8 cellular contexts compared by ENCODE assay signal in the genomic region with DNA sequence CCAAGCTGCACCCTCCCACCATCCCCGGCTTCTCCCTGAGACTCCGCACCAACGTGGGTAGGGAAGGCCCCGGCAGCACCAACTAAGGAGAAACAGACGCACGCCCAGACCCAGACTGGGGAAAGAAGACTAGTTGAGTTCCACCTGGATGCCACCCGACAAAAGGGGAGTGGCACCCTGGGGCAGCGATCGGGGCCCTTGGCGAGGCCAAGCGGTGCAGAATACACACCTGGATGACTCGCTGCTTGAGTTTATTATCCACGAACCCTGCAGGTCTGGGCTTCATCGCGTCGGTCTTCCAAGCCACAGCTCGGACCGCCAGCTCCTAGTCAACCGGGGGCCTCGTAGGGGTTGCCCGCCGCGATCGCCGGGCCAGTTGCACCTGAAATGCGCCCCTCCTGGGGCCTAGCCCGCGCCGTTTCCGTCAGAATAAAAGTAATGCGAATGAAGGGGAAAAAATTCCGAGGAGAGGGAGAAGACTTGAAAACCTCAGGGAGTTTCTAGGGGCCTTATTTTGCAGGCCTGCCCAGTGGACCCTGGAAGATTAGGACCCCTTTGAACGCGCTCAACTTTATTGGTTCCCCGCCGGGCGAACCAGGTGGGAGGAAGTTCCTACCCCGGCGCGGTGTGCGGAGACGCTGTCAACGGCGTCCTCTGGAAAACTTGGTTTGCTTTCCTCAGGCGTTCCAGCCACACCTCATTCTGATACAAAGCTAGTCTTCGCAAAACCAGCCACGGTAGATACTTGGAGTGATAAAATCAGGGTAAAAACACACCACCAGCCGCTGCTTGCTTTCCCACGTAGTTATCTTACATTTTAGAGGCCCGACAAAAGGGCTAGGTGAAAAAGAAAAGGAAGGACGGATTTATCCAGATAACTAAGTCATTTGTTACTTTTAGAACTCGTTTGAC. TPM values are rescaled to one million over a fixed set of nuclear protein-coding genes. Genes with fewer than 3 reads are reported as not detected.
DNase-seq lines count a peak whose midpoint lies in the region; ATAC-seq and TF ChIP-seq lines count a peak whose summit lies in the region.

Gene NVL, minus strand, starts transcription at position 331 of the 912 bp plus-strand sequence. Its CDS starts 45 bp downstream, at position 286.

- H3K36me3 ChIP-seq in heart left ventricle: peaks cover 0 to 13% (median 0%) of the 10 kb centered on the region in 9 donors
- H3K36me3 ChIP-seq in transverse colon: no peaks in the 10 kb centered on the region

- WGBS in adipose tissue, 3 donors: 0% methylated on average over 52 of the region's 52 CpGs
- WGBS in heart left ventricle, 4 donors: 0% methylated on average over 38 to 52 of the region's 52 CpGs
- WGBS in transverse colon (ENCODE audit: low coverage in 1 of 2), 2 donors: 0 to 1% methylated on average over 4 to 52 of the region's 52 CpGs

- TF ChIP-seq POLR2A in heart left ventricle (IDR thresholded peaks at IDR 0.05) (peak in 1 of 2 donors; percentile 56), transverse colon (IDR thresholded peaks at IDR 0.05) (peak; percentile 70)

- H3K9me3 ChIP-seq in heart left ventricle: no peaks in the 10 kb centered on the region
- no peaks in the 10 kb centered on the region for H3K9me3 ChIP-seq in transverse colon

- TF ChIP-seq EP300 in transverse colon (IDR thresholded peaks at IDR 0.05; ENCODE audit: low read depth): no peak

- peak within 1 kb of the TSS; percentile 51 to 98 (median 88) for H3K4me3 ChIP-seq in heart left ventricle
- H3K4me3 ChIP-seq in transverse colon: peak within 1 kb of the TSS; percentile 63 to 85 (median 73)

- H3K27me3 ChIP-seq in heart left ventricle (no peaks in the 10 kb centered on the region), transverse colon (no peaks in the 10 kb centered on the region)

- DNase-seq in GM13977 (ENCODE audit: low spot score) (peak; percentile 79), NCI-H146 treated with DMSO at 0.1 percent for 48 hours (lab: John Stamatoyannopoulos, UW; ENCODE audit: unreplicated experiment) (peak; percentile 89), T-helper 1 cell (peak; percentile 49 to 87 (median 68)), heart left ventricle (peak; percentile 85 to 90 (median 88)), pons (ENCODE audit: low spot score) (peak; percentile 83), transverse colon (peak; percentile 89)

- H3K4me1 ChIP-seq in heart left ventricle: peaks cover 0 to 28% (median 20%) of the 10 kb centered on the region in 12 donors
- peaks cover 12 to 42% (median 24%) of the 10 kb centered on the region in 4 donors for H3K4me1 ChIP-seq in transverse colon

- no peak for TF ChIP-seq CTCF in GM13977 (IDR thresholded peaks at IDR 0.05; ENCODE audit: extremely low read depth, insufficient read depth, missing control alignments)
- peak in 1 of 12 donors; percentile 13 for TF ChIP-seq CTCF in heart left ventricle (IDR thresholded peaks at IDR 0.05)
- TF ChIP-seq CTCF in transverse colon (IDR thresholded peaks at IDR 0.05): no peak

- intact Hi-C loops in heart left ventricle (cut with DNase I): loop anchor here in 8 of 10 donors (1.0 to 10.0 kb wide), 8 partner anchors 145 to 635 kb away; partner anchors contain the start of genes DEGS1 (in 3 of the 8) and FBXO28 (in 3 of the 8)
- intact Hi-C loops in transverse colon (cut with DNase I; ENCODE audit: low total_unique reads): loop anchor here (5.0 to 10.0 kb wide), 2 partner anchors 145 to 213 kb away; partner anchors contain the start of gene DEGS1

- ATAC-seq in HG02870 (IDR thresholded peaks at IDR 0.05; ENCODE audit: unreplicated experiment): peak; percentile 80
- peak; percentile 93 to 98 (median 98) for ATAC-seq in heart left ventricle

- H3K27ac ChIP-seq in adipose tissue (ENCODE audit: low read depth, low read length): peak within 1 kb of the TSS; percentile 30
- H3K27ac ChIP-seq in heart left ventricle: peak within 1 kb of the TSS; percentile 88 to 98 (median 92)
- H3K27ac ChIP-seq in transverse colon: peak within 1 kb of the TSS; percentile 87 to 92 (median 91)

- in situ Hi-C loops in GM13977 (cut with MboI; ENCODE audit: low pct_unique_long_range_greater_than_20kb, low sequenced_read_pairs, unreplicated experiment) (loop anchor here (10.0 kb wide), 1 partner anchor 215 kb away; the partner anchor contains the start of gene FBXO28), transverse colon (cut with MboI; ENCODE audit: low pct_ligation_motif_present in 1 of 4, low pct_unique_long_range_greater_than_20kb in 1 of 4, low sequenced_read_pairs in 3 of 4) (loop anchor here in 3 of 4 donors (5.0 to 25.0 kb wide), 3 partner anchors 208 to 518 kb away; partner anchors contain the start of gene FBXO28 (in 2 of the 3))

RNA-seq across cellular contexts. Expression of gene NVL, which starts in this region (rescaled TPM):
- polyA plus RNA-seq in adipose tissue (10 to 100 TPM in 2 of 3 donors, 1 to 10 TPM in 1; 9.1 to 16.2 (median 10.5) TPM), heart left ventricle (10 to 100 TPM; 11.8 to 14.1 TPM)
- total RNA-seq in heart left ventricle (10 to 100 TPM in 2 of 9 donors, 1 to 10 TPM in 7; 4.8 to 14.8 (median 8.7) TPM), transverse colon (10 to 100 TPM; 35.9 to 52.3 (median 40.5) TPM)

Comparison
In these comparisons a context has a peak if more than half of its experiments do, and no peak if none do; other contexts are left out.
1. Peak in every context shown above with its lines: DNase-seq, ATAC-seq, H3K4me3 ChIP-seq and H3K27ac ChIP-seq.
2. H3K27ac ChIP-seq: peak in every context shown above with its lines; median percentile 92 in heart left ventricle; 91 in transverse colon; 30 in adipose tissue.